20 cellular contexts compared by ENCODE assay signal in genomic region chr4:138512766-138513165, GRCh38.
"Had no signal": no experiment of that assay in that cellular context is flagged by ENCODE, and none has a peak within 500 bp of the region (broad histone marks: within the 10 kb centered on the region; RNA-seq: fewer than 3 reads in every experiment).

No MANE protein-coding gene starts in this region.

- DNase-seq: activated CD4-positive, alpha-beta T cell treated with anti-CD3 and anti-CD28 coated beads for 1 hour; activated CD4-positive, alpha-beta T cell treated with anti-CD3 and anti-CD28 coated beads, Interleukin-2, amount 50 U/mL, for 1 hour; activated CD8-positive, alpha-beta T cell treated with anti-CD3 and anti-CD28 coated beads, Interleukin-2, amount 10 ng/mL, durations not matched to agents 7 days and 5 days; activated gamma-delta T cell; central memory CD4-positive, alpha-beta T cell; effector memory CD4-positive, alpha-beta T cell; heart left ventricle; mucosa of descending colon; naive thymus-derived CD4-positive, alpha-beta T cell; retina; stimulated activated naive CD8-positive, alpha-beta T cell treated with anti-CD3 and anti-CD28 coated beads, Interleukin-15, amount 100 ng/mL, for 72 hours; T-helper 1 cell had no signal

- H3K9me3 Mint-ChIP-seq: activated naive CD4-positive, alpha-beta T cell treated with anti-CD3 and anti-CD28 coated beads, Interleukin-2, amount 50 U/mL, for 24 hours; activated T-helper 1 cell treated with anti-CD3 and anti-CD28 coated beads, Interleukin-12 subunit alpha, Interleukin-12 subunit beta, Interleukin-2, Interleukin-4 antibody, amounts not matched to agents 30 ng/mL and 10 ng/mL and 1 ng/mL, durations not matched to agents 14 hours and 24 hours and 36 hours; stimulated activated naive CD8-positive, alpha-beta T cell treated with anti-CD3 and anti-CD28 coated beads, Interleukin-15, amount 100 ng/mL, for 72 hours had no signal

- H3K4me3 Mint-ChIP-seq: activated CD8-positive, alpha-beta T cell treated with anti-CD3 and anti-CD28 coated beads, Interleukin-2, amount 10 ng/mL, durations not matched to agents 7 days and 5 days; activated naive CD4-positive, alpha-beta T cell treated with anti-CD3 and anti-CD28 coated beads, Interleukin-2, amount 50 U/mL, for 24 hours; activated T-helper 1 cell treated with anti-CD3 and anti-CD28 coated beads, Interleukin-12 subunit alpha, Interleukin-12 subunit beta, Interleukin-2, Interleukin-4 antibody, amounts not matched to agents 30 ng/mL and 10 ng/mL and 1 ng/mL, durations not matched to agents 14 hours and 24 hours and 36 hours; naive thymus-derived CD4-positive, alpha-beta T cell; stimulated activated naive CD8-positive, alpha-beta T cell treated with anti-CD3 and anti-CD28 coated beads, Interleukin-15, amount 100 ng/mL, for 72 hours had no signal

- H3K36me3 ChIP-seq: ascending aorta, gastroesophageal sphincter, heart left ventricle, suprapubic skin, tibial nerve had no signal

- H3K27me3 Mint-ChIP-seq: activated naive CD4-positive, alpha-beta T cell treated with anti-CD3 and anti-CD28 coated beads, Interleukin-2, amount 50 U/mL, for 24 hours; progenitor cell of endocrine pancreas; stimulated activated naive CD8-positive, alpha-beta T cell treated with anti-CD3 and anti-CD28 coated beads, Interleukin-15, amount 100 ng/mL, for 72 hours had no signal

- H3K27ac ChIP-seq: ascending aorta, gastroesophageal sphincter, heart left ventricle, suprapubic skin, tibial nerve had no signal

- H3K27ac Mint-ChIP-seq: activated CD8-positive, alpha-beta T cell treated with anti-CD3 and anti-CD28 coated beads, Interleukin-2, amount 10 ng/mL, durations not matched to agents 7 days and 5 days; activated naive CD4-positive, alpha-beta T cell treated with anti-CD3 and anti-CD28 coated beads, Interleukin-2, amount 50 U/mL, for 24 hours; activated T-helper 1 cell treated with anti-CD3 and anti-CD28 coated beads, Interleukin-12 subunit alpha, Interleukin-12 subunit beta, Interleukin-2, Interleukin-4 antibody, amounts not matched to agents 30 ng/mL and 10 ng/mL and 1 ng/mL, durations not matched to agents 14 hours and 24 hours and 36 hours; naive thymus-derived CD4-positive, alpha-beta T cell; progenitor cell of endocrine pancreas; stimulated activated naive CD8-positive, alpha-beta T cell treated with anti-CD3 and anti-CD28 coated beads, Interleukin-15, amount 100 ng/mL, for 72 hours had no signal

- ATAC-seq: activated CD8-positive, alpha-beta T cell treated with anti-CD3 and anti-CD28 coated beads, Interleukin-2, amount 10 ng/mL, durations not matched to agents 7 days and 5 days; esophagus mucosa; gastroesophageal sphincter; heart left ventricle; mucosa of descending colon; naive thymus-derived CD4-positive, alpha-beta T cell; stimulated activated naive CD8-positive, alpha-beta T cell treated with anti-CD3 and anti-CD28 coated beads, Interleukin-15, amount 100 ng/mL, for 72 hours had no signal

- H3K4me1 Mint-ChIP-seq: activated naive CD4-positive, alpha-beta T cell treated with anti-CD3 and anti-CD28 coated beads, Interleukin-2, amount 50 U/mL, for 24 hours; naive thymus-derived CD4-positive, alpha-beta T cell; stimulated activated naive CD8-positive, alpha-beta T cell treated with anti-CD3 and anti-CD28 coated beads, Interleukin-15, amount 100 ng/mL, for 72 hours had no signal

- H3K27me3 ChIP-seq: ascending aorta, gastroesophageal sphincter, heart left ventricle, suprapubic skin, tibial nerve had no signal

- H3K4me3 ChIP-seq: ascending aorta, gastroesophageal sphincter, heart left ventricle, mucosa of descending colon, suprapubic skin, tibial nerve had no signal

- H3K36me3 Mint-ChIP-seq: activated naive CD4-positive, alpha-beta T cell treated with anti-CD3 and anti-CD28 coated beads, Interleukin-2, amount 50 U/mL, for 24 hours; naive thymus-derived CD4-positive, alpha-beta T cell had no signal

- H3K9me3 ChIP-seq: ascending aorta, gastroesophageal sphincter, heart left ventricle, mucosa of descending colon, suprapubic skin, tibial nerve had no signal

- H3K4me1 ChIP-seq: ascending aorta, gastroesophageal sphincter, heart left ventricle, suprapubic skin, tibial nerve had no signal
